ENCODE assay signal across 20 cellular contexts in genomic region chr10:78508955-78509354, GRCh38.
DNase-seq lines count a peak whose midpoint lies in the region; FAIRE-seq and TF ChIP-seq lines count a peak whose summit lies in the region.
"Had no signal": no experiment of that assay in that cellular context is flagged by ENCODE, and none has a peak within 500 bp of the region (broad histone marks: within the 10 kb centered on the region; RNA-seq: fewer than 3 reads in every experiment).

No MANE protein-coding gene starts in this region.

- H4K12ac ChIP-seq in trophoblast cell (ENCODE audit: low read depth, low read length), result no peak overlapping the region

- H3K79me2 ChIP-seq in trophoblast cell (ENCODE audit: control insufficient read depth, insufficient read depth, low read length, poor library complexity), result peaks cover 2% of the 10 kb centered on the region

- peak overlapping the region; percentile 29 for H3K4ac ChIP-seq in trophoblast cell (ENCODE audit: low read depth, low read length)

- H2BK5ac ChIP-seq in trophoblast cell (ENCODE audit: low read depth, low read length, poor library complexity), result peak overlapping the region; percentile 20

- peak overlapping the region; percentile 42 for H3K18ac ChIP-seq in trophoblast cell (ENCODE audit: low read length)

- intact Hi-C loops in uterus (cut with DNase I; ENCODE audit: low total_unique reads), result no loop called here

- no peak for FAIRE-seq in frontal cortex (lab: Jason Lieb, UNC)
- FAIRE-seq: A549, D721Med had no signal

- no peak for DNase-seq in adipocyte (ENCODE audit: low read depth)
- peak; percentile 69 for DNase-seq in medulla oblongata (ENCODE audit: extremely low spot score)
- DNase-seq in trophoblast cell, result no peak
- DNase-seq in uterus, result no peak
- no peak for DNase-seq in NCI-H2029 treated with DMSO at 0.1 percent for 48 hours (lab: John Stamatoyannopoulos, UW)
- no peak for DNase-seq in frontal cortex (ENCODE audit: low spot score in 2 of 2)
- no peak for DNase-seq in NCI-H2227 (lab: John Stamatoyannopoulos, UW; ENCODE audit: unreplicated experiment)
- DNase-seq: CD4-positive, alpha-beta memory T cell; DMS79; KG1; NCI-H1105 treated with DMSO at 0.1 percent for 48 hours; NCI-H1694; NCI-H345; NCI-H524 treated with DMSO at 0.1 percent for 48 hours; PC-3; SIG-M5 had no signal

- no peaks in the 10 kb centered on the region for H3K36me3 ChIP-seq in adipocyte (ENCODE audit: control insufficient read depth, insufficient read depth, low read length, severe bottlenecking)
- H3K36me3 ChIP-seq in trophoblast cell (ENCODE audit: control insufficient read depth in 1 of 2, insufficient read depth in 2 of 2, low read length in 2 of 2), result no peaks in the 10 kb centered on the region
- no peaks in the 10 kb centered on the region for H3K36me3 ChIP-seq in uterus
- H3K36me3 ChIP-seq: BLaER1 had no signal

- peaks cover 40% of the 10 kb centered on the region for H3K79me1 ChIP-seq in trophoblast cell (ENCODE audit: low read length)

- H3K4me1 ChIP-seq in adipocyte (ENCODE audit: control insufficient read depth, insufficient read depth, low read length) (peaks cover 52% of the 10 kb centered on the region), trophoblast cell (ENCODE audit: control insufficient read depth in 1 of 2, insufficient read depth in 2 of 2, low read length in 2 of 2) (peaks cover 11 to 19% of the 10 kb centered on the region in 2 experiments), uterus (peaks cover 8 to 23% of the 10 kb centered on the region in 2 donors)
- H3K4me1 ChIP-seq: A549, BLaER1 had no signal

- no peak for TF ChIP-seq POLR2A in uterus (IDR thresholded peaks at IDR 0.05)

- H4K8ac ChIP-seq in trophoblast cell (ENCODE audit: low read depth, low read length), result peak overlapping the region; percentile 40

- H3K4me3 ChIP-seq in adipocyte (ENCODE audit: low read length) (peak overlapping the region; percentile 74), trophoblast cell (ENCODE audit: low read depth, low read length) (no peak overlapping the region), uterus (no peak overlapping the region)
- H3K4me3 ChIP-seq: A549, BLaER1 had no signal

- H2AK5ac ChIP-seq in trophoblast cell (ENCODE audit: low read length), result peak overlapping the region; percentile 57

- no peak overlapping the region for H3K23ac ChIP-seq in trophoblast cell (ENCODE audit: low read length)

- peak overlapping the region; percentile 96 for H2BK120ac ChIP-seq in trophoblast cell (ENCODE audit: insufficient read depth, low read length, poor library complexity)

- H4K91ac ChIP-seq in trophoblast cell (ENCODE audit: low read depth, low read length), result peak overlapping the region; percentile 98

- no peaks in the 10 kb centered on the region for H3K27me3 ChIP-seq in adipocyte (replicated peaks; ENCODE audit: control insufficient read depth, insufficient read depth, low read length)
- no peaks in the 10 kb centered on the region for H3K27me3 ChIP-seq in trophoblast cell (ENCODE audit: insufficient read depth, low read length)
- H3K27me3 ChIP-seq in uterus, result no peaks in the 10 kb centered on the region
- H3K27me3 ChIP-seq: BLaER1 had no signal

- H2BK12ac ChIP-seq in trophoblast cell (ENCODE audit: low read length), result peak overlapping the region; percentile 98

- H3K9ac ChIP-seq in adipocyte (ENCODE audit: low read length) (peak overlapping the region; percentile 85), trophoblast cell (ENCODE audit: low read length) (no peak overlapping the region)
- H3K9ac ChIP-seq: BLaER1 had no signal

- peak overlapping the region; percentile 94 for H3K14ac ChIP-seq in trophoblast cell (ENCODE audit: low read length)

- H3K9me3 ChIP-seq in adipocyte (ENCODE audit: control insufficient read depth, low read length) (no peaks in the 10 kb centered on the region), trophoblast cell (ENCODE audit: insufficient read depth, low read depth, low read length) (peaks cover 2% of the 10 kb centered on the region), uterus (no peaks in the 10 kb centered on the region)
- H3K9me3 ChIP-seq: A549, BLaER1 had no signal

- H3K4me2 ChIP-seq in trophoblast cell (ENCODE audit: low read length), result no peak overlapping the region
- H3K4me2 ChIP-seq: A549, BLaER1 had no signal

- H3K27ac ChIP-seq in trophoblast cell (ENCODE audit: low read depth, low read length), result no peak overlapping the region
- H3K27ac ChIP-seq in uterus, result peak overlapping the region; percentile 76 to 86
- H3K27ac ChIP-seq: A549, BLaER1, RWPE1 had no signal

- no CpG with 5 or more reads among the region's 4 CpGs for WGBS in trophoblast cell (ENCODE audit: extremely low coverage, insufficient coverage, insufficient read length)

- TF ChIP-seq CTCF in uterus (IDR thresholded peaks at IDR 0.05), result no peak

- H2AFZ ChIP-seq in trophoblast cell (ENCODE audit: insufficient read depth, low read length, poor library complexity), result no peak overlapping the region
